Comparison of ENCODE assay signal across 9 cellular contexts in the genomic region with DNA sequence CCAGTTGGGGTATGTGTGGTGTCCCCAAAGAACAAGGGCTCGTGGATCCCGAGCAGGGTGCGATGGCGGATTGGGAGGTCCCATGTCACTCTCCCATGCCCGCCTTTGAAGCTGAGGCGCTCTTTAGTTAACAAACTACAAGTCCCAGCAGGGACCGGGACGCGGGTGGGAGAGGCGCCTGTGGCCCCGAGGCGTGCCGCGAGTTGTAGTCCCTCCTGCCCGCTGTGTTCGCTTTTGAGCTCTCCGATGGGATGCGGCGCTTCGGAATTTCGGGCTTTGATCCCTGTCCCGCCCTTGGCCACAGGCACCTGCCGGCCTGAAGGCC. TPM values are rescaled to one million over a fixed set of nuclear protein-coding genes. Genes with fewer than 3 reads are reported as not detected.
A peak's percentile ranks its signal among the peaks of the same experiment; 100 is the strongest.
DNase-seq lines count a peak whose midpoint lies in the region; ATAC-seq, FAIRE-seq and TF ChIP-seq lines count a peak whose summit lies in the region.
"Had no signal": no experiment of that assay in that cellular context is flagged by ENCODE, and none has a peak within 500 bp of the region (broad histone marks: within the 10 kb centered on the region; RNA-seq: fewer than 3 reads in every experiment).

No MANE protein-coding gene starts in this region.

- no peak for TF ChIP-seq POLR2A in K562 (conservative IDR thresholded peaks at IDR 0.05)

- H3K9ac ChIP-seq in K562 (ENCODE audit: insufficient read depth in 1 of 2, low read depth in 2 of 2, low read length in 2 of 2) (no peak overlapping the region), kidney (ENCODE audit: low read length in 2 of 2) (peak overlapping the region; percentile 32 to 65)

- no peaks in the 10 kb centered on the region for H3K9me3 Mint-ChIP-seq in stimulated activated naive B cell treated with anti-CD40 and anti-IgM and Interleukin-4, amounts not matched to agents 10 μg/mL and 1 μg/mL and 100 μg/mL, for 72 hours

- CTCF ChIA-PET in K562 (lab: Yijun Ruan, JAX; ENCODE audit: low intra/inter-chr PET ratio): no interaction called here

- H3K36me3 ChIP-seq in K562 (ENCODE audit: control insufficient read depth, insufficient read depth, low read length) (peaks cover 41% of the 10 kb centered on the region), kidney (ENCODE audit: control insufficient read depth in 1 of 2, insufficient read depth in 2 of 2, low read length in 2 of 2) (peaks cover 11 to 21% of the 10 kb centered on the region in 2 donors)

- peak overlapping the region; percentile 85 to 94 for H3K4me3 Mint-ChIP-seq in stimulated activated naive B cell treated with anti-CD40 and anti-IgM and Interleukin-4, amounts not matched to agents 10 μg/mL and 1 μg/mL and 100 μg/mL, for 72 hours

- no TSS peak for BruUV-seq in K562 (replicated peaks; lab: Mats Ljungman, UMichigan)

- H3K4me2 ChIP-seq in K562 (ENCODE audit: insufficient read depth, low read length): no peak overlapping the region

- TF ChIP-seq CTCF in K562 (IDR thresholded peaks at IDR 0.05 in 2 of 3, conservative IDR thresholded peaks at IDR 0.05 in 1 of 3; ENCODE audit: insufficient read depth in 2 of 3, low read depth in 1 of 3, low read length in 3 of 3) (no peak), kidney (IDR thresholded peaks at IDR 0.05; ENCODE audit: borderline replicate concordance, extremely low read depth, insufficient read depth) (no peak)

- no peak overlapping the region for H3K27ac ChIP-seq in K562 (ENCODE audit: extremely low read depth, low read depth, low read length)
- peak overlapping the region; percentile 21 to 76 for H3K27ac ChIP-seq in kidney (ENCODE audit: low read depth in 2 of 2, low read length in 2 of 2)
- H3K27ac ChIP-seq: neutrophil had no signal

- WGBS in K562 (ENCODE audit: insufficient coverage, low coverage, missing lambda C conversion rate): 95% methylated on average over 9 of the region's 23 CpGs

- ATAC-seq in K562: no peak
- peak; percentile 52 to 61 for ATAC-seq in stimulated activated naive B cell treated with anti-CD40 and anti-IgM and Interleukin-4, amounts not matched to agents 10 μg/mL and 1 μg/mL and 100 μg/mL, for 72 hours (replicated peaks)
- ATAC-seq in GM19023 (IDR thresholded peaks at IDR 0.05; ENCODE audit: unreplicated experiment): no peak
- no peak for ATAC-seq in HG03108 (IDR thresholded peaks at IDR 0.05; ENCODE audit: unreplicated experiment)
- ATAC-seq in GM18861 (IDR thresholded peaks at IDR 0.05; ENCODE audit: unreplicated experiment): no peak

- in situ Hi-C loops in K562 (cut with MboI): no loop called here

- peaks cover 7% of the 10 kb centered on the region; the same call in 1 of the 2 replicates for H4K20me1 ChIP-seq in K562 (replicated peaks; ENCODE audit: control insufficient read depth, insufficient read depth, low read length)

- POLR2A ChIA-PET in K562 (lab: Yijun Ruan, JAX): interaction anchor here (1.1 to 1.4 kb wide), 2 partner anchors 9 to 12 kb away, joined by 3 to 4 read pairs; no protein-coding TSS in a partner anchor

- peaks cover 14 to 19% of the 10 kb centered on the region in 2 donors for H3K4me1 Mint-ChIP-seq in stimulated activated naive B cell treated with anti-CD40 and anti-IgM and Interleukin-4, amounts not matched to agents 10 μg/mL and 1 μg/mL and 100 μg/mL, for 72 hours

- no peak for TF ChIP-seq EP300 in K562 (IDR thresholded peaks at IDR 0.05; ENCODE audit: low read length)

- H3K27me3 Mint-ChIP-seq in stimulated activated naive B cell treated with anti-CD40 and anti-IgM and Interleukin-4, amounts not matched to agents 10 μg/mL and 1 μg/mL and 100 μg/mL, for 72 hours: peaks cover 0 to 10% of the 10 kb centered on the region in 2 donors

- intact Hi-C loops in K562 (cut with micrococcal nuclease) (no loop called here), kidney (cut with DNase I) (loop anchor here (10.0 kb wide), 1 partner anchor 105 kb away; no protein-coding TSS in a partner anchor)

- H3K4me1 ChIP-seq in K562 (replicated peaks in 1 of 2; ENCODE audit: control insufficient read depth in 2 of 2, insufficient read depth in 2 of 2, low read length in 2 of 2) (peaks cover 0 to 19% of the 10 kb centered on the region in 2 experiments; a peak in 2 of 5 replicates), kidney (ENCODE audit: control insufficient read depth in 1 of 2, insufficient read depth in 1 of 2, low read depth in 1 of 2, low read length in 2 of 2) (peaks cover 0 to 6% of the 10 kb centered on the region in 2 donors)

- peaks cover 9 to 17% of the 10 kb centered on the region in 2 donors for H3K36me3 Mint-ChIP-seq in stimulated activated naive B cell treated with anti-CD40 and anti-IgM and Interleukin-4, amounts not matched to agents 10 μg/mL and 1 μg/mL and 100 μg/mL, for 72 hours

- H2AFZ ChIP-seq in K562 (ENCODE audit: low read depth, low read length): no peak overlapping the region

- no peaks in the 10 kb centered on the region for H3K9me1 ChIP-seq in K562 (ENCODE audit: control insufficient read depth, insufficient read depth, low read length)

- H3K4me3 ChIP-seq in K562 (no peak overlapping the region), kidney (ENCODE audit: low read length in 2 of 2) (peak overlapping the region; percentile 30 to 65)

- no peak for FAIRE-seq in K562 (lab: Jason Lieb, UNC)
- no peak for FAIRE-seq in kidney (lab: Jason Lieb, UNC)

- TF ChIP-seq RAD21 in K562 (CRISPR knock-in tag; conservative IDR thresholded peaks at IDR 0.05 in 1 of 2, IDR thresholded peaks at IDR 0.05 in 1 of 2): no peak

- H3K27me3 ChIP-seq in K562 (ENCODE audit: control insufficient read depth in 2 of 2, insufficient read depth in 2 of 2, low read length in 2 of 2): no peaks in the 10 kb centered on the region

- DNase-seq in NCI-H1105 (lab: John Stamatoyannopoulos, UW) (peak; percentile 43), K562 (ENCODE audit: extremely low read depth in 1 of 4, low spot score in 3 of 4) (no peak), kidney (peak; percentile 88), DMS114 treated with DMSO at 0.1 percent for 48 hours (lab: John Stamatoyannopoulos, UW; ENCODE audit: unreplicated experiment) (no peak)
- DNase-seq in stimulated activated naive B cell treated with anti-CD40 and anti-IgM and Interleukin-4, amounts not matched to agents 10 μg/mL and 1 μg/mL and 100 μg/mL, for 72 hours: no peak

- H3K79me2 ChIP-seq in K562 (ENCODE audit: control insufficient read depth, insufficient read depth, low read length): no peaks in the 10 kb centered on the region

- H3K27ac Mint-ChIP-seq in stimulated activated naive B cell treated with anti-CD40 and anti-IgM and Interleukin-4, amounts not matched to agents 10 μg/mL and 1 μg/mL and 100 μg/mL, for 72 hours: peak overlapping the region; percentile 93

- H3K9me3 ChIP-seq in K562 (replicated peaks; ENCODE audit: control insufficient read depth, insufficient read depth, low read depth, low read length): no peaks in the 10 kb centered on the region
- no peaks in the 10 kb centered on the region for H3K9me3 ChIP-seq in kidney (ENCODE audit: control insufficient read depth in 1 of 2, low read length in 2 of 2)
- H3K9me3 ChIP-seq: neutrophil had no signal

RNA-seq across cellular contexts. Expression of a gene that starts 10.9 kb away (rescaled TPM):
- 79.5 and 196 TPM in 2 replicates for total RNA-seq in K562 (2011; cell fraction: chromatin; rRNA removed; ENCODE audit: low replicate concordance)
- 87.7 and 88.8 TPM in 2 replicates for total RNA-seq in K562 (2011; cell fraction: nucleolus; rRNA removed)
- 87.0 and 108 TPM in 2 replicates for total RNA-seq in K562 (2011; cell fraction: nucleoplasm; rRNA removed)
- total RNA-seq in K562 (2014; rRNA removed) (31.8 and 34.9 TPM in 2 replicates), K562 (2014; rRNA removed; fragmentation: Illumina TruSeq; extraction: Trizol) (14.7 and 15.9 TPM in 2 replicates), K562 (2015; rRNA removed; fragmentation: Illumina TruSeq; extraction: Trizol) (19.3 and 20.3 TPM in 2 replicates), K562 (2021) (37.8 and 43.8 TPM in 2 replicates), kidney (96.1 TPM)
- polyA plus RNA-seq in K562 (2011; rRNA removed) (23.8 and 34.3 TPM in 2 replicates), K562 (2014; fragmentation: Illumina TruSeq; extraction: Trizol) (31.5 and 33.7 TPM in 2 replicates), K562 (2014; fragmentation: Nextera tagmentation; extraction: Ambion mirVana) (1 to 10 TPM; 1.8 to 4.0 TPM), K562 (2014; rRNA removed) (38.1 and 45.2 TPM in 2 replicates), kidney (ENCODE audit: insufficient read depth, low read depth, low replicate concordance) (51.0 TPM)
- 28.3 and 30.8 TPM in 2 replicates for polyA plus RNA-seq in K562 (2011; cell fraction: cytosol; rRNA removed)
- 96.2 and 120 TPM in 2 replicates for polyA plus RNA-seq in K562 (2011; cell fraction: nucleus; rRNA removed)
- polyA plus RNA-seq in K562 (2012): 34.7 and 66.7 TPM in 2 replicates
- polyA minus RNA-seq in K562 (2011; rRNA and poly(A)+ RNA removed): 22.5 and 23.2 TPM in 2 replicates
- 13.0 and 20.7 TPM in 2 replicates for polyA minus RNA-seq in K562 (2011; cell fraction: cytosol; rRNA and poly(A)+ RNA removed)
- polyA minus RNA-seq in K562 (2011; cell fraction: nucleus; rRNA and poly(A)+ RNA removed): 33.0 and 46.9 TPM in 2 replicates

RNA-seq across cellular contexts. Expression of a gene that starts 24.7 kb away (rescaled TPM):
- 5.6 and 11.8 TPM in 2 replicates for total RNA-seq in K562 (2011; cell fraction: chromatin; rRNA removed; ENCODE audit: low replicate concordance)
- 6.8 and 8.0 TPM in 2 replicates for total RNA-seq in K562 (2011; cell fraction: nucleolus; rRNA removed)
- 6.1 and 6.6 TPM in 2 replicates for total RNA-seq in K562 (2011; cell fraction: nucleoplasm; rRNA removed)
- 0.18 and 0.41 TPM in 2 replicates for total RNA-seq in K562 (2014; rRNA removed)
- total RNA-seq in K562 (2014; rRNA removed; fragmentation: Illumina TruSeq; extraction: Trizol): 0.45 and 0.47 TPM in 2 replicates
- 0.76 and 0.94 TPM in 2 replicates for total RNA-seq in K562 (2015; rRNA removed; fragmentation: Illumina TruSeq; extraction: Trizol)
- 1.4 and 1.6 TPM in 2 replicates for total RNA-seq in K562 (2021)
- polyA plus RNA-seq in K562 (2011; rRNA removed): 0.54 and 0.74 TPM in 2 replicates
- polyA plus RNA-seq in K562 (2011; cell fraction: cytosol; rRNA removed): 0.37 and 0.38 TPM in 2 replicates
- polyA plus RNA-seq in K562 (2011; cell fraction: nucleus; rRNA removed): 2.4 and 2.6 TPM in 2 replicates
- polyA plus RNA-seq in K562 (2012): 0.52 and 0.83 TPM in 2 replicates
- polyA plus RNA-seq in K562 (2014; fragmentation: Illumina TruSeq; extraction: Trizol): 0.46 and 0.49 TPM in 2 replicates
- under 1 TPM; 0.15 to 0.38 TPM for polyA plus RNA-seq in K562 (2014; fragmentation: Nextera tagmentation; extraction: Ambion mirVana)
- polyA plus RNA-seq in K562 (2014; rRNA removed): 0.59 and 1.2 TPM in 2 replicates
- 0.91 and 1.2 TPM in 2 replicates for polyA minus RNA-seq in K562 (2011; rRNA and poly(A)+ RNA removed)
- polyA minus RNA-seq in K562 (2011; cell fraction: cytosol; rRNA and poly(A)+ RNA removed): 1.0 and 1.3 TPM in 2 replicates
- polyA minus RNA-seq in K562 (2011; cell fraction: nucleus; rRNA and poly(A)+ RNA removed): 0.89 and 1.3 TPM in 2 replicates
- 1.0 TPM for total RNA-seq in kidney
- polyA plus RNA-seq in kidney (ENCODE audit: insufficient read depth, low read depth, low replicate concordance): 0.28 TPM

RNA-seq across cellular contexts. Expression of a gene that starts 31.5 kb away (rescaled TPM):
- total RNA-seq in K562 (2011; cell fraction: chromatin; rRNA removed; ENCODE audit: low replicate concordance): 1.5 and 3.5 TPM in 2 replicates
- total RNA-seq in K562 (2011; cell fraction: nucleolus; rRNA removed): 3.8 and 4.1 TPM in 2 replicates
- 1.5 and 2.4 TPM in 2 replicates for total RNA-seq in K562 (2011; cell fraction: nucleoplasm; rRNA removed)
- total RNA-seq in K562 (2014; rRNA removed): 4.9 and 5.1 TPM in 2 replicates
- total RNA-seq in K562 (2014; rRNA removed; fragmentation: Illumina TruSeq; extraction: Trizol): 0.45 and 0.76 TPM in 2 replicates
- total RNA-seq in K562 (2015; rRNA removed; fragmentation: Illumina TruSeq; extraction: Trizol): 2.0 and 2.5 TPM in 2 replicates
- 10.2 and 12.3 TPM in 2 replicates for total RNA-seq in K562 (2021)
- polyA plus RNA-seq in K562 (2011; rRNA removed): 0.35 and 0.66 TPM in 2 replicates
- polyA plus RNA-seq in K562 (2011; cell fraction: cytosol; rRNA removed): 0.53 and 1.7 TPM in 2 replicates
- polyA plus RNA-seq in K562 (2011; cell fraction: nucleus; rRNA removed): 1.5 and 2.7 TPM in 2 replicates
- polyA plus RNA-seq in K562 (2012): 3.7 and 4.7 TPM in 2 replicates
- 1.1 and 2.1 TPM in 2 replicates for polyA plus RNA-seq in K562 (2014; fragmentation: Illumina TruSeq; extraction: Trizol)
- polyA plus RNA-seq in K562 (2014; fragmentation: Nextera tagmentation; extraction: Ambion mirVana): not detected
- polyA plus RNA-seq in K562 (2014; rRNA removed): 2.8 and 3.3 TPM in 2 replicates
- 0.14 and 0.15 TPM in 2 replicates for polyA minus RNA-seq in K562 (2011; rRNA and poly(A)+ RNA removed)
- polyA minus RNA-seq in K562 (2011; cell fraction: cytosol; rRNA and poly(A)+ RNA removed): 2.3 and 3.2 TPM in 2 replicates
- 1.1 and 1.2 TPM in 2 replicates for polyA minus RNA-seq in K562 (2011; cell fraction: nucleus; rRNA and poly(A)+ RNA removed)
- total RNA-seq in kidney: 8.4 TPM
- polyA plus RNA-seq in kidney (ENCODE audit: insufficient read depth, low read depth, low replicate concordance): 4.2 TPM

RNA-seq across cellular contexts. Expression of a gene that starts 34.3 kb away (rescaled TPM):
- 26.3 and 57.2 TPM in 2 replicates for total RNA-seq in K562 (2011; cell fraction: chromatin; rRNA removed; ENCODE audit: low replicate concordance)
- 42.0 and 43.3 TPM in 2 replicates for total RNA-seq in K562 (2011; cell fraction: nucleolus; rRNA removed)
- total RNA-seq in K562 (2011; cell fraction: nucleoplasm; rRNA removed): 29.6 and 33.7 TPM in 2 replicates
- total RNA-seq in K562 (2014; rRNA removed) (44.0 and 48.7 TPM in 2 replicates), K562 (2014; rRNA removed; fragmentation: Illumina TruSeq; extraction: Trizol) (20.4 and 21.2 TPM in 2 replicates), K562 (2015; rRNA removed; fragmentation: Illumina TruSeq; extraction: Trizol) (47.2 and 50.6 TPM in 2 replicates), K562 (2021) (87.2 and 88.2 TPM in 2 replicates), kidney (34.0 TPM)
- polyA plus RNA-seq in K562 (2011; rRNA removed) (22.2 and 22.4 TPM in 2 replicates), K562 (2014; fragmentation: Illumina TruSeq; extraction: Trizol) (24.5 and 44.3 TPM in 2 replicates), K562 (2014; fragmentation: Nextera tagmentation; extraction: Ambion mirVana) (1 to 10 TPM; 1.5 to 2.6 TPM), K562 (2014; rRNA removed) (51.4 and 55.4 TPM in 2 replicates), kidney (ENCODE audit: insufficient read depth, low read depth, low replicate concordance) (19.0 TPM)
- 20.0 and 52.3 TPM in 2 replicates for polyA plus RNA-seq in K562 (2011; cell fraction: cytosol; rRNA removed)
- polyA plus RNA-seq in K562 (2011; cell fraction: nucleus; rRNA removed): 13.5 and 20.7 TPM in 2 replicates
- 26.6 and 47.2 TPM in 2 replicates for polyA plus RNA-seq in K562 (2012)
- 11.4 and 14.9 TPM in 2 replicates for polyA minus RNA-seq in K562 (2011; rRNA and poly(A)+ RNA removed)
- 25.1 and 33.2 TPM in 2 replicates for polyA minus RNA-seq in K562 (2011; cell fraction: cytosol; rRNA and poly(A)+ RNA removed)
- polyA minus RNA-seq in K562 (2011; cell fraction: nucleus; rRNA and poly(A)+ RNA removed): 12.3 and 17.1 TPM in 2 replicates

Comparison
In these comparisons a context has a peak if more than half of its experiments do, and no peak if none do; other contexts are left out.
1. DNase-seq: peak in NCI-H1105 (single experiment) and kidney (single experiment); none in K562 (0 of 4), stimulated activated naive B cell treated with anti-CD40 and anti-IgM and Interleukin-4, amounts not matched to agents 10 μg/mL and 1 μg/mL and 100 μg/mL, for 72 hours (single experiment) and DMS114 treated with DMSO at 0.1 percent for 48 hours (single experiment).
2. ATAC-seq: peak in stimulated activated naive B cell treated with anti-CD40 and anti-IgM and Interleukin-4, amounts not matched to agents 10 μg/mL and 1 μg/mL and 100 μg/mL, for 72 hours (2 of 2); none in K562 (single experiment), GM19023 (single experiment), HG03108 (single experiment) and GM18861 (single experiment).
3. H3K9ac ChIP-seq: peak in kidney (2 of 2); none in K562 (0 of 2).